14 cellular contexts compared by ENCODE assay signal in the genomic region with DNA sequence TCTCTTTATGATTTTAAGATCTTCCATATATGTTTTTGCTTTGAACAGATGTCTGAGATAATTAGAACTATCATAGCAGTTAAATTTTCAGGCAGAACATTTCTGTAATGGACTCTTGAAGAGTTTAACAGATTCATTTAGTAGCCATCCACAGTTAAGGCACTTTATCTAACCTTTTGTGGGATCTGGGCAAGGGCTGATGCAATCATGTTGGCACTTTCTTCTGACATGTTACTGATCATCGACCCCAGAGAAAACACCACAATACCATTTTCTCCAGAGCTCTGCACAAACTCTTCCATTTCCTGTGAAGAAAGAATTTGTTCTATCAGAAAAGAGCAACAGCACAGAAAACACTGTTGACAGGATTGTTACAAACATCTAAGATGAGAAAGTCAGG. TPM values are rescaled to one million over a fixed set of nuclear protein-coding genes. Genes with fewer than 3 reads are reported as not detected.
"Had no signal": no experiment of that assay in that cellular context is flagged by ENCODE, and none has a peak within 500 bp of the region (broad histone marks: within the 10 kb centered on the region; RNA-seq: fewer than 3 reads in every experiment).

No MANE protein-coding gene starts in this region.

RNA-seq across cellular contexts. Expression of a gene that starts 15.8 kb away (rescaled TPM):
- total RNA-seq: activated CD4-positive, alpha-beta memory T cell treated with anti-CD3 and anti-CD28 coated beads, Interleukin-2, amount 10 ng/mL, durations not matched to agents 7 days and 5 days; activated CD4-positive, alpha-beta T cell treated with anti-CD3 and anti-CD28 coated beads for 36 hours; activated CD4-positive, alpha-beta T cell treated with anti-CD3 and anti-CD28 coated beads, Interleukin-2, amount 10 ng/mL, durations not matched to agents 7 days and 5 days; activated CD8-positive, alpha-beta memory T cell treated with anti-CD3 and anti-CD28 coated beads, Interleukin-2, amount 10 ng/mL, durations not matched to agents 7 days and 5 days; activated CD8-positive, alpha-beta T cell treated with anti-CD3 and anti-CD28 coated beads, Interleukin-2, amount 10 ng/mL, durations not matched to agents 7 days and 5 days; activated naive CD8-positive, alpha-beta T cell treated with anti-CD3 and anti-CD28 coated beads, Interleukin-2, amount 10 ng/mL, durations not matched to agents 7 days and 5 days; activated T-helper 2 cell treated with anti-CD3 and anti-CD28 coated beads, Interferon-gamma antibody, Interleukin-2, Interleukin-4, amounts not matched to agents 10 μg/mL and 5 μg/mL and 100 μg/mL, durations not matched to agents 14 hours and 24 hours and 36 hours; ascending aorta; body of pancreas; cardiac muscle cell; T-helper 1 cell treated with Interleukin-12 subunit alpha and Interleukin-12 subunit beta and Interleukin-4 antibody, amounts not matched to agents 30 ng/mL and 1 ng/mL, for 36 hours; T-helper 17 cell; T-helper 2 cell treated with Interferon-gamma antibody and Interleukin-4, amounts not matched to agents 100 ng/mL and 5 ng/mL, for 36 hours; WTC11 had no signal
- polyA plus RNA-seq: cardiac muscle cell had no signal
